ENCODE assay signal across 2 cellular contexts in genomic region chr16:9139965-9140364, GRCh38.
TF ChIP-seq lines count a peak whose summit lies in the region.

No MANE protein-coding gene starts in this region.

TF ChIP-seq in IMR-90, 13 proteins besides CTCF, POLR2A, EP300 and RAD21:
- TF ChIP-seq MAZ (IDR thresholded peaks at IDR 0.05; ENCODE audit: borderline replicate concordance, low read depth, low read length) (no peak), USF2 (IDR thresholded peaks at IDR 0.05; ENCODE audit: low read depth, low read length) (peak; percentile 92), BHLHE40 (IDR thresholded peaks at IDR 0.05; ENCODE audit: low read depth, low read length) (no peak)

TF ChIP-seq in K562, 482 proteins besides CTCF, POLR2A, EP300 and RAD21:
- TF ChIP-seq ZNF583 (CRISPR knock-in tag; IDR thresholded peaks at IDR 0.05) (no peak), ZNF778 (CRISPR knock-in tag; IDR thresholded peaks at IDR 0.05) (no peak), TFAP4 (CRISPR knock-in tag; IDR thresholded peaks at IDR 0.05; ENCODE audit: borderline replicate concordance) (0 out of 2 replicates have a peak, but pooled peaks have one; percentile 17), FOS (IDR thresholded peaks at IDR 0.05; ENCODE audit: extremely low read depth, insufficient read length) (peak; percentile 54), ZNF75A (CRISPR knock-in tag; IDR thresholded peaks at IDR 0.05) (peak; percentile 79), SP2 (IDR thresholded peaks at IDR 0.05; ENCODE audit: extremely low read depth, low read depth, low read length, poor library complexity, severe bottlenecking) (no peak), MBD2 (IDR thresholded peaks at IDR 0.05; ENCODE audit: borderline replicate concordance, low read depth) (peak; percentile 20; the same call in 1 of the 2 replicates), YY1 (IDR thresholded peaks at IDR 0.05; ENCODE audit: borderline replicate concordance in 1 of 3, control insufficient read depth in 1 of 3, extremely low read depth in 1 of 3, insufficient read depth in 3 of 3, insufficient read length in 1 of 3, insufficient replicate concordance in 2 of 3, low read depth in 1 of 3, low read length in 2 of 3) (peak; percentile 46 to 90 (median 70)), FOXK2 (conservative IDR thresholded peaks at IDR 0.05 in 1 of 2, IDR thresholded peaks at IDR 0.05 in 1 of 2; ENCODE audit: low read depth in 2 of 2) (0 out of 4 replicates have a peak, but pooled peaks of 1 of the 2 experiments have one; percentile 26), SIX5 (IDR thresholded peaks at IDR 0.05; ENCODE audit: borderline replicate concordance in 1 of 2, insufficient read depth in 1 of 2, low read depth in 1 of 2, low read length in 2 of 2) (peak; percentile 78 to 79), RAD51 (IDR thresholded peaks at IDR 0.05; ENCODE audit: borderline replicate concordance, low read depth) (peak; percentile 87), GABPB1 (CRISPR knock-in tag; IDR thresholded peaks at IDR 0.05) (0 out of 2 replicates have a peak, but pooled peaks have one; percentile 15), RBM25 (IDR thresholded peaks at IDR 0.05; ENCODE audit: low read depth, low read length, severe bottlenecking) (peak; percentile 63), BRD4 (IDR thresholded peaks at IDR 0.05) (no peak), USF1 (CRISPR knock-in tag; IDR thresholded peaks at IDR 0.05) (peak; percentile 97), E2F6 (IDR thresholded peaks at IDR 0.05; ENCODE audit: borderline replicate concordance in 1 of 2, extremely low read depth in 1 of 2, insufficient read depth in 1 of 2, insufficient read length in 1 of 2, low read depth in 1 of 2, low read length in 1 of 2, poor library complexity in 1 of 2, severe bottlenecking in 1 of 2) (peak in 1 of 2 experiments; percentile 15), AFF1 (IDR thresholded peaks at IDR 0.05; ENCODE audit: low read depth in 1 of 2, partially characterized antibody in 2 of 2) (peak in 1 of 2 experiments; percentile 75), ZC3H8 (IDR thresholded peaks at IDR 0.05) (no peak), NCOA6 (IDR thresholded peaks at IDR 0.05) (no peak), PCBP1 (IDR thresholded peaks at IDR 0.05; ENCODE audit: low read depth, low read length, poor library complexity, severe bottlenecking) (no peak), HCFC1 (IDR thresholded peaks at IDR 0.05; ENCODE audit: low read depth, low read length) (peak; percentile 90), STAT6 (CRISPR knock-in tag; IDR thresholded peaks at IDR 0.05) (no peak), HLTF (IDR thresholded peaks at IDR 0.05) (0 out of 2 replicates have a peak, but pooled peaks have one; percentile 16), ZNF143 (CRISPR knock-in tag; IDR thresholded peaks at IDR 0.05) (peak; percentile 85), USF2 (CRISPR knock-in tag; IDR thresholded peaks at IDR 0.05) (peak; percentile 98), ATF7 (IDR thresholded peaks at IDR 0.05) (0 out of 2 replicates have a peak, but pooled peaks have one; percentile 20), TEAD1 (CRISPR knock-in tag; IDR thresholded peaks at IDR 0.05) (0 out of 4 replicates have a peak, but pooled peaks of 1 of the 2 experiments have one; percentile 22)
